9 cellular contexts compared by ENCODE assay signal in genomic region chr2:95323347-95324155, GRCh38. TPM values are rescaled to one million over a fixed set of nuclear protein-coding genes. Genes with fewer than 3 reads are reported as not detected.
DNase-seq lines count a peak whose midpoint lies in the region; ATAC-seq and TF ChIP-seq lines count a peak whose summit lies in the region.
"Had no signal": no experiment of that assay in that cellular context is flagged by ENCODE, and none has a peak within 500 bp of the region (broad histone marks: within the 10 kb centered on the region; RNA-seq: fewer than 3 reads in every experiment).

No MANE protein-coding gene starts in this region.

- H3K9me3 ChIP-seq in Panc1 (ENCODE audit: control insufficient read depth, insufficient read depth, low read depth, low read length) (no peaks in the 10 kb centered on the region), heart right ventricle (no peaks in the 10 kb centered on the region), ascending aorta (no peaks in the 10 kb centered on the region)
- H3K9me3 ChIP-seq: neutrophil had no signal

- POLR2A ChIA-PET in Panc1 (lab: Charles Lee), result interaction anchor here (0.6 kb wide), 1 partner anchor 208 kb away, joined by 3 read pairs; no protein-coding TSS in a partner anchor

- TF ChIP-seq CTCF in GM12864 (IDR thresholded peaks at IDR 0.05; ENCODE audit: low read depth, low read length, missing control alignments) (peak; percentile 52), Panc1 (IDR thresholded peaks at IDR 0.05) (peak; percentile 87), heart right ventricle (IDR thresholded peaks at IDR 0.05) (peak in 6 of 9 donors; percentile 8 to 48 (median 26)), ascending aorta (IDR thresholded peaks at IDR 0.05) (peak in 1 of 3 experiments; percentile 42)

- CTCF ChIA-PET in Panc1 (lab: Charles Lee), result interaction anchor here (0.5 kb wide), 1 partner anchor 234 kb away, joined by 5 read pairs; no protein-coding TSS in a partner anchor

- H3K4me3 ChIP-seq in GM12864 (ENCODE audit: low read depth, low read length), result no peak overlapping the region
- H3K4me3 ChIP-seq in Panc1 (ENCODE audit: low read depth in 2 of 2, low read length in 2 of 2), result no peak overlapping the region
- H3K4me3 ChIP-seq in heart right ventricle, result no peak overlapping the region
- no peak overlapping the region for H3K4me3 ChIP-seq in ascending aorta

- in situ Hi-C loops in Panc1 (cut with HindIII; ENCODE audit: low pct_unique_long_range_greater_than_20kb, low sequenced_read_pairs), result no loop called here

- ATAC-seq in Panc1 (peak; percentile 89), heart right ventricle (no peak)

- no TSS peak for BruUV-seq in Panc1 (replicated peaks; lab: Mats Ljungman, UMichigan)

- DNase-seq in 8988T, result peak; percentile 87
- no peak for DNase-seq in GM12864 (ENCODE audit: low read depth)
- DNase-seq in Panc1 (ENCODE audit: low read depth, low spot score), result no peak
- peak in 1 of 2 donors; percentile 1 for DNase-seq in heart right ventricle
- DNase-seq in NCI-H446 treated with DMSO at 0.1 percent for 48 hours (lab: John Stamatoyannopoulos, UW), result no peak
- no peak for DNase-seq in globus pallidus (ENCODE audit: low spot score)
- no peak for DNase-seq in NCI-H2227 (lab: John Stamatoyannopoulos, UW; ENCODE audit: unreplicated experiment)
- DNase-seq in ascending aorta (ENCODE audit: low spot score in 2 of 2), result no peak

- H3K4me1 ChIP-seq in Panc1 (ENCODE audit: control insufficient read depth, insufficient read depth, low read length) (peaks cover 3% of the 10 kb centered on the region; the same call in 1 of the 2 replicates), heart right ventricle (no peaks in the 10 kb centered on the region), ascending aorta (no peaks in the 10 kb centered on the region)

- H3K27ac ChIP-seq in Panc1 (ENCODE audit: low read length), result no peak overlapping the region; the same call in 1 of the 2 replicates
- H3K27ac ChIP-seq in heart right ventricle, result no peak overlapping the region
- H3K27ac ChIP-seq in ascending aorta, result no peak overlapping the region
- H3K27ac ChIP-seq: neutrophil had no signal

- no peaks in the 10 kb centered on the region for H3K27me3 ChIP-seq in Panc1 (ENCODE audit: control insufficient read depth, insufficient read depth, low read length)
- peaks cover 0 to 5% (median 0%) of the 10 kb centered on the region in 7 donors for H3K27me3 ChIP-seq in heart right ventricle
- no peaks in the 10 kb centered on the region for H3K27me3 ChIP-seq in ascending aorta
- H3K27me3 ChIP-seq: neutrophil had no signal

- intact Hi-C loops in Panc1 (cut with micrococcal nuclease; ENCODE audit: unreplicated experiment), result no loop called here
- intact Hi-C loops in heart right ventricle (cut with DNase I), result no loop called here
- intact Hi-C loops in ascending aorta (cut with DNase I), result no loop called here

- H3K36me3 ChIP-seq in Panc1 (ENCODE audit: control insufficient read depth, insufficient read depth, low read length), result no peaks in the 10 kb centered on the region
- no peaks in the 10 kb centered on the region for H3K36me3 ChIP-seq in heart right ventricle
- H3K36me3 ChIP-seq in ascending aorta, result no peaks in the 10 kb centered on the region
- H3K36me3 ChIP-seq: neutrophil had no signal

- 75% methylated on average over 26 of the region's 26 CpGs for WGBS in heart right ventricle, 2 donors

RNA-seq across cellular contexts. Expression of gene KCNIP3, which starts 26.4 kb away (rescaled TPM):
- total RNA-seq in Panc1 (2021; ENCODE audit: unreplicated experiment), result 17.5 TPM
- 8.8 TPM for polyA plus RNA-seq in Panc1 (2012; ENCODE audit: insufficient read length)
- total RNA-seq in heart right ventricle, result 1 to 10 TPM; 2.1 to 8.0 (median 3.9) TPM
- 1 to 10 TPM; 3.6 to 6.8 TPM for polyA plus RNA-seq in heart right ventricle
- 5.2 TPM for total RNA-seq in ascending aorta

RNA-seq across cellular contexts. Expression of gene PROM2, which starts 49.3 kb away (rescaled TPM):
- 1.4 TPM for total RNA-seq in Panc1 (2021; ENCODE audit: unreplicated experiment)
- 0.99 TPM for polyA plus RNA-seq in Panc1 (2012; ENCODE audit: insufficient read length)
- total RNA-seq in heart right ventricle, result 1 to 10 TPM in 4 of 10 donors, under 1 TPM in 6; 0.32 to 2.5 (median 0.94) TPM
- polyA plus RNA-seq in heart right ventricle, result 1 to 10 TPM in 1 of 2 donors, under 1 TPM in 1; 0.72 to 3.4 TPM
- total RNA-seq in ascending aorta, result not detected
